Comparison of ENCODE assay signal across 13 cellular contexts in genomic region chr4:170109586-170110289, GRCh38. TPM values are rescaled to one million over a fixed set of nuclear protein-coding genes. Genes with fewer than 3 reads are reported as not detected.
A peak's percentile ranks its signal among the peaks of the same experiment; 100 is the strongest.
DNase-seq lines count a peak whose midpoint lies in the region; ATAC-seq and TF ChIP-seq lines count a peak whose summit lies in the region.
"Had no signal": no experiment of that assay in that cellular context is flagged by ENCODE, and none has a peak within 500 bp of the region (broad histone marks: within the 10 kb centered on the region; RNA-seq: fewer than 3 reads in every experiment).

No MANE protein-coding gene starts in this region.

- DNase-seq in EH (ENCODE audit: low read depth) (peak; percentile 19), fibroblast of gingiva (ENCODE audit: low read depth) (peak; percentile 81), occipital lobe (lab: John Stamatoyannopoulos, UW) (peak; percentile 19), NCI-H187 (lab: John Stamatoyannopoulos, UW) (no peak), mucosa of gallbladder (ENCODE audit: low spot score) (no peak), OCI-M2 (lab: John Stamatoyannopoulos, UW; ENCODE audit: unreplicated experiment) (no peak)
- DNase-seq: activated CD8-positive, alpha-beta memory T cell treated with anti-CD3 and anti-CD28 coated beads for 24 hours; activated naive CD4-positive, alpha-beta T cell treated with anti-CD3 and anti-CD28 coated beads, Interleukin-2, amount 50 U/mL, for 16 hours; CD8-positive, alpha-beta memory T cell; NCI-H2171 treated with DMSO at 0.1 percent for 48 hours; OCI-M1 had no signal

- no peaks in the 10 kb centered on the region for H3K27me3 Mint-ChIP-seq in stimulated activated memory B cell treated with anti-CD40 and anti-IgM and Interleukin-4, amounts not matched to agents 10 μg/mL and 1 μg/mL and 100 μg/mL, for 72 hours

- H3K36me3 Mint-ChIP-seq in stimulated activated memory B cell treated with anti-CD40 and anti-IgM and Interleukin-4, amounts not matched to agents 10 μg/mL and 1 μg/mL and 100 μg/mL, for 72 hours = no peaks in the 10 kb centered on the region
- H3K36me3 Mint-ChIP-seq: CD8-positive, alpha-beta memory T cell had no signal

- H3K27ac Mint-ChIP-seq in stimulated activated memory B cell treated with anti-CD40 and anti-IgM and Interleukin-4, amounts not matched to agents 10 μg/mL and 1 μg/mL and 100 μg/mL, for 72 hours = no peak overlapping the region
- H3K27ac Mint-ChIP-seq: CD8-positive, alpha-beta memory T cell had no signal

- peak; percentile 93 for ATAC-seq in SK-N-SH treated with all-trans-retinoic acid at 6 μM for 48 hours
- no peak for ATAC-seq in stimulated activated memory B cell treated with anti-CD40 and anti-IgM and Interleukin-4, amounts not matched to agents 10 μg/mL and 1 μg/mL and 100 μg/mL, for 72 hours

- H3K4me1 Mint-ChIP-seq in stimulated activated memory B cell treated with anti-CD40 and anti-IgM and Interleukin-4, amounts not matched to agents 10 μg/mL and 1 μg/mL and 100 μg/mL, for 72 hours = no peaks in the 10 kb centered on the region
- H3K4me1 Mint-ChIP-seq: CD8-positive, alpha-beta memory T cell had no signal

- H3K4me3 Mint-ChIP-seq in stimulated activated memory B cell treated with anti-CD40 and anti-IgM and Interleukin-4, amounts not matched to agents 10 μg/mL and 1 μg/mL and 100 μg/mL, for 72 hours = no peak overlapping the region
- H3K4me3 Mint-ChIP-seq: CD8-positive, alpha-beta memory T cell had no signal

- H3K9me3 Mint-ChIP-seq in stimulated activated memory B cell treated with anti-CD40 and anti-IgM and Interleukin-4, amounts not matched to agents 10 μg/mL and 1 μg/mL and 100 μg/mL, for 72 hours = no peaks in the 10 kb centered on the region
- H3K9me3 Mint-ChIP-seq: CD8-positive, alpha-beta memory T cell had no signal

TF ChIP-seq in SK-N-SH treated with all-trans-retinoic acid at 6 μM for 48 hours, 23 proteins besides CTCF, POLR2A, EP300 and RAD21:
- no peak for TF ChIP-seq POU6F1 (CRISPR knock-in tag; IDR thresholded peaks at IDR 0.05; ENCODE audit: borderline replicate concordance, low read depth)
- no peak for TF ChIP-seq PATZ1 (CRISPR knock-in tag; IDR thresholded peaks at IDR 0.05; ENCODE audit: borderline replicate concordance)
- TF ChIP-seq ESRRG (CRISPR knock-in tag; IDR thresholded peaks at IDR 0.05) = no peak
- TF ChIP-seq ZFP3 (CRISPR knock-in tag; IDR thresholded peaks at IDR 0.05) = no peak
- no peak for TF ChIP-seq CSDC2 (CRISPR knock-in tag; IDR thresholded peaks at IDR 0.05)
- no peak for TF ChIP-seq OSR1 (CRISPR knock-in tag; IDR thresholded peaks at IDR 0.05)
- no peak for TF ChIP-seq ARNTL (CRISPR knock-in tag; IDR thresholded peaks at IDR 0.05; ENCODE audit: borderline replicate concordance, low read depth)
- no peak for TF ChIP-seq TSHZ2 (CRISPR knock-in tag; IDR thresholded peaks at IDR 0.05)
- no peak for TF ChIP-seq BACH2 (CRISPR knock-in tag; IDR thresholded peaks at IDR 0.05; ENCODE audit: borderline replicate concordance)
- TF ChIP-seq PPARA (CRISPR knock-in tag; IDR thresholded peaks at IDR 0.05; ENCODE audit: borderline replicate concordance) = no peak
- no peak for TF ChIP-seq ZC3H10 (CRISPR knock-in tag; IDR thresholded peaks at IDR 0.05)
- no peak for TF ChIP-seq ZNF565 (CRISPR knock-in tag; conservative IDR thresholded peaks at IDR 0.05; ENCODE audit: low read depth)
- no peak for TF ChIP-seq SNAI2 (CRISPR knock-in tag; IDR thresholded peaks at IDR 0.05)
- no peak for TF ChIP-seq TOX (CRISPR knock-in tag; IDR thresholded peaks at IDR 0.05; ENCODE audit: borderline replicate concordance)

RNA-seq across cellular contexts. Expression of gene AADAT, which starts 20.0 kb away (rescaled TPM):
- 18.6 TPM for total RNA-seq in occipital lobe
- 2.4 TPM for total RNA-seq in mucosa of gallbladder
- total RNA-seq: CD8-positive, alpha-beta memory T cell had no signal

Comparison
In these comparisons a context has a peak if more than half of its experiments do, and no peak if none do; other contexts are left out.
1. DNase-seq: peak in EH (single experiment), fibroblast of gingiva (single experiment) and occipital lobe (single experiment); none in NCI-H187 (0 of 2), mucosa of gallbladder (single experiment) and OCI-M2 (single experiment).